Comparison of ENCODE assay signal across 1 cellular context in the genomic region with DNA sequence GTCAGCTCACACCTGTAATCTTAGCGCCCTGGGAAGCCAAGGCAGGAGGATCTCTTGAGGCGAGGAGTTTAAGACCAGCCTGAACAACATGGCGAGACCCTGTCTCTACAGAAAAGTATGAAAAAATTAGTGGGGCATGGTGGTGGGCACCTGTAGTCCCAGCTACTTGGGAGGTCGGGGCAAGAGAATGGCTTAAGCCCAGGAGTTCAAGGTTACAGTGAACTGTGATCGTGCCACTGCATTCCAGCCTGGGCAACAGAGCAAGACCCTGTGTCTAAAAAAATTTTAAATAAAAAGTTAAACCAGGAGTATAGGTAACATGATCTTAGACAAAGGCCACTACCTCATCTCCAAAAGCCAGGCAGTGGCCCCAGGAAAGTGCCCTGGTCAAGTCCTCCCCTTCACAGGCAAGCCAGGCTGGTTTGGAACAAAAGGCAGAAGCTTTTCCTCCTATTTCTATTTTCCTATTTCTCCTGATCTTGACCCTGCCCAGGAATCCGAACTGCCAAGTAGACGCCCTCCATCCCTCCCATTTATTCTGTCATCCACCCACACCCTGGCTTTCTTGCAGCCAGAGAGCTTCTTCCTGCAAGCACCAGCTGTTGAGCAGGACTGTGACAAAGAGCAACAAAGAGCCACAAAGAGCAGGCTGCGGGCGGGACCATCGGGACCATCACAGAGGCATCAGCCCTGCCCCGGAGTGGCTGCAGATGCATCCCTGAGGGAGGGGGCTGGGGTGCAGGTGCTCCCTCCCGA.
TF ChIP-seq lines count a peak whose summit lies in the region.

No MANE protein-coding gene starts in this region.

TF ChIP-seq in HEK293, 187 proteins besides CTCF, POLR2A, EP300 and RAD21:
- TF ChIP-seq, protein P1, sequence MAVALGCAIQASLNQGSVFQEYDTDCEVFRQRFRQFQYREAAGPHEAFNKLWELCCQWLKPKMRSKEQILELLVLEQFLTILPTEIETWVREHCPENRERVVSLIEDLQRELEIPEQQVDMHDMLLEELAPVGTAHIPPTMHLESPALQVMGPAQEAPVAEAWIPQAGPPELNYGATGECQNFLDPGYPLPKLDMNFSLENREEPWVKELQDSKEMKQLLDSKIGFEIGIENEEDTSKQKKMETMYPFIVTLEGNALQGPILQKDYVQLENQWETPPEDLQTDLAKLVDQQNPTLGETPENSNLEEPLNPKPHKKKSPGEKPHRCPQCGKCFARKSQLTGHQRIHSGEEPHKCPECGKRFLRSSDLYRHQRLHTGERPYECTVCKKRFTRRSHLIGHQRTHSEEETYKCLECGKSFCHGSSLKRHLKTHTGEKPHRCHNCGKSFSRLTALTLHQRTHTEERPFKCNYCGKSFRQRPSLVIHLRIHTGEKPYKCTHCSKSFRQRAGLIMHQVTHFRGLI (tag by site-specific recombination; IDR thresholded peaks at IDR 0.05) = no peak
- TF ChIP-seq ZNF707 (tag by site-specific recombination; IDR thresholded peaks at IDR 0.05) = no peak
- no peak for TF ChIP-seq ZNF148 (tag by site-specific recombination; IDR thresholded peaks at IDR 0.05; ENCODE audit: borderline replicate concordance)
- TF ChIP-seq, protein P2, sequence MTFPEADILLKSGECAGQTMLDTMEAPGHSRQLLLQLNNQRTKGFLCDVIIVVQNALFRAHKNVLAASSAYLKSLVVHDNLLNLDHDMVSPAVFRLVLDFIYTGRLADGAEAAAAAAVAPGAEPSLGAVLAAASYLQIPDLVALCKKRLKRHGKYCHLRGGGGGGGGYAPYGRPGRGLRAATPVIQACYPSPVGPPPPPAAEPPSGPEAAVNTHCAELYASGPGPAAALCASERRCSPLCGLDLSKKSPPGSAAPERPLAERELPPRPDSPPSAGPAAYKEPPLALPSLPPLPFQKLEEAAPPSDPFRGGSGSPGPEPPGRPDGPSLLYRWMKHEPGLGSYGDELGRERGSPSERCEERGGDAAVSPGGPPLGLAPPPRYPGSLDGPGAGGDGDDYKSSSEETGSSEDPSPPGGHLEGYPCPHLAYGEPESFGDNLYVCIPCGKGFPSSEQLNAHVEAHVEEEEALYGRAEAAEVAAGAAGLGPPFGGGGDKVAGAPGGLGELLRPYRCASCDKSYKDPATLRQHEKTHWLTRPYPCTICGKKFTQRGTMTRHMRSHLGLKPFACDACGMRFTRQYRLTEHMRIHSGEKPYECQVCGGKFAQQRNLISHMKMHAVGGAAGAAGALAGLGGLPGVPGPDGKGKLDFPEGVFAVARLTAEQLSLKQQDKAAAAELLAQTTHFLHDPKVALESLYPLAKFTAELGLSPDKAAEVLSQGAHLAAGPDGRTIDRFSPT (tag by site-specific recombination; IDR thresholded peaks at IDR 0.05) = no peak
- no peak for TF ChIP-seq ZXDB (tag by site-specific recombination; IDR thresholded peaks at IDR 0.05)
- TF ChIP-seq GLI2 (tag by site-specific recombination; IDR thresholded peaks at IDR 0.05; ENCODE audit: borderline replicate concordance, low read depth) = no peak
- no peak for TF ChIP-seq ZNF302 (tag by site-specific recombination; IDR thresholded peaks at IDR 0.05; ENCODE audit: low read depth)
- TF ChIP-seq ZNF521 (tag by site-specific recombination; IDR thresholded peaks at IDR 0.05) = no peak
- TF ChIP-seq KLF1 (tag by site-specific recombination; IDR thresholded peaks at IDR 0.05) = 0 out of 2 replicates have a peak, but pooled peaks have one; percentile 50
- TF ChIP-seq ZNF792 (tag by site-specific recombination; IDR thresholded peaks at IDR 0.05) = no peak
- peak; percentile 47 for TF ChIP-seq EGR2 (tag by site-specific recombination; IDR thresholded peaks at IDR 0.05; ENCODE audit: low read depth)
- TF ChIP-seq, protein P3, sequence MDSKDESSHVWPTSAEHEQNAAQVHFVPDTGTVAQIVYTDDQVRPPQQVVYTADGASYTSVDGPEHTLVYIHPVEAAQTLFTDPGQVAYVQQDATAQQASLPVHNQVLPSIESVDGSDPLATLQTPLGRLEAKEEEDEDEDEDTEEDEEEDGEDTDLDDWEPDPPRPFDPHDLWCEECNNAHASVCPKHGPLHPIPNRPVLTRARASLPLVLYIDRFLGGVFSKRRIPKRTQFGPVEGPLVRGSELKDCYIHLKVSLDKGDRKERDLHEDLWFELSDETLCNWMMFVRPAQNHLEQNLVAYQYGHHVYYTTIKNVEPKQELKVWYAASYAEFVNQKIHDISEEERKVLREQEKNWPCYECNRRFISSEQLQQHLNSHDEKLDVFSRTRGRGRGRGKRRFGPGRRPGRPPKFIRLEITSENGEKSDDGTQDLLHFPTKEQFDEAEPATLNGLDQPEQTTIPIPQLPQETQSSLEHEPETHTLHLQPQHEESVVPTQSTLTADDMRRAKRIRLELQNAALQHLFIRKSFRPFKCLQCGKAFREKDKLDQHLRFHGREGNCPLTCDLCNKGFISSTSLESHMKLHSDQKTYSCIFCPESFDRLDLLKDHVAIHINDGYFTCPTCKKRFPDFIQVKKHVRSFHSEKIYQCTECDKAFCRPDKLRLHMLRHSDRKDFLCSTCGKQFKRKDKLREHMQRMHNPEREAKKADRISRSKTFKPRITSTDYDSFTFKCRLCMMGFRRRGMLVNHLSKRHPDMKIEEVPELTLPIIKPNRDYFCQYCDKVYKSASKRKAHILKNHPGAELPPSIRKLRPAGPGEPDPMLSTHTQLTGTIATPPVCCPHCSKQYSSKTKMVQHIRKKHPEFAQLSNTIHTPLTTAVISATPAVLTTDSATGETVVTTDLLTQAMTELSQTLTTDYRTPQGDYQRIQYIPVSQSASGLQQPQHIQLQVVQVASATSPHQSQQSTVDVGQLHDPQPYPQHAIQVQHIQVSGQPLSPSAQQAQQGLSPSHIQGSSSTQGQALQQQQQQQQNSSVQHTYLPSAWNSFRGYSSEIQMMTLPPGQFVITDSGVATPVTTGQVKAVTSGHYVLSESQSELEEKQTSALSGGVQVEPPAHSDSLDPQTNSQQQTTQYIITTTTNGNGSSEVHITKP (tag by site-specific recombination; IDR thresholded peaks at IDR 0.05) = no peak
- TF ChIP-seq ZFHX2 (tag by site-specific recombination; conservative IDR thresholded peaks at IDR 0.05) = peak; percentile 31; the same call in 1 of the 2 replicates
- TF ChIP-seq, protein P4, sequence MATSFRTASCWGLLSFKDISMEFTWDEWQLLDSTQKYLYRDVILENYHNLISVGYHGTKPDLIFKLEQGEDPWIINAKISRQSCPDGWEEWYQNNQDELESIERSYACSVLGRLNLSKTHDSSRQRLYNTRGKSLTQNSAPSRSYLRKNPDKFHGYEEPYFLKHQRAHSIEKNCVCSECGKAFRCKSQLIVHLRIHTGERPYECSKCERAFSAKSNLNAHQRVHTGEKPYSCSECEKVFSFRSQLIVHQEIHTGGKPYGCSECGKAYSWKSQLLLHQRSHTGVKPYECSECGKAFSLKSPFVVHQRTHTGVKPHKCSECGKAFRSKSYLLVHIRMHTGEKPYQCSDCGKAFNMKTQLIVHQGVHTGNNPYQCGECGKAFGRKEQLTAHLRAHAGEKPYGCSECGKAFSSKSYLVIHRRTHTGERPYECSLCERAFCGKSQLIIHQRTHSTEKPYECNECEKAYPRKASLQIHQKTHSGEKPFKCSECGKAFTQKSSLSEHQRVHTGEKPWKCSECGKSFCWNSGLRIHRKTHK (tag by site-specific recombination; IDR thresholded peaks at IDR 0.05) = no peak
